In genomic region chr1:12175456-12175797, GRCh38 we compare ENCODE assay signal across 16 cellular contexts. TPM values are rescaled to one million over a fixed set of nuclear protein-coding genes. Genes with fewer than 3 reads are reported as not detected.
DNase-seq lines count a peak whose midpoint lies in the region; ATAC-seq and TF ChIP-seq lines count a peak whose summit lies in the region.
"Had no signal": no experiment of that assay in that cellular context is flagged by ENCODE, and none has a peak within 500 bp of the region (broad histone marks: within the 10 kb centered on the region; RNA-seq: fewer than 3 reads in every experiment).

No MANE protein-coding gene starts in this region.

- TF ChIP-seq CTCF in smooth muscle cell (IDR thresholded peaks at IDR 0.05; ENCODE audit: borderline replicate concordance, insufficient read depth, poor library complexity, severe bottlenecking) = no peak

- H3K36me3 ChIP-seq in smooth muscle cell (ENCODE audit: low read depth) = no peaks in the 10 kb centered on the region

- H4K20me1 ChIP-seq in smooth muscle cell (ENCODE audit: low read depth) = no peaks in the 10 kb centered on the region

- peaks cover 9% of the 10 kb centered on the region for H3K79me2 ChIP-seq in smooth muscle cell (ENCODE audit: low read depth)

- no peaks in the 10 kb centered on the region for H3K9me3 Mint-ChIP-seq in T-helper 2 cell treated with Interferon-gamma antibody and Interleukin-4, amounts not matched to agents 5 μg/mL and 100 μg/mL, for 36 hours
- peaks cover 4% of the 10 kb centered on the region for H3K9me3 Mint-ChIP-seq in activated T-helper 1 cell treated with anti-CD3 and anti-CD28 coated beads, Interleukin-12 subunit alpha, Interleukin-12 subunit beta, Interleukin-2, Interleukin-4 antibody, amounts not matched to agents 30 ng/mL and 10 ng/mL and 1 ng/mL, durations not matched to agents 14 hours and 24 hours and 36 hours

- H3K27ac ChIP-seq in layer of hippocampus (ENCODE audit: low read depth, low read length) = peak overlapping the region; percentile 21
- peak overlapping the region; percentile 71 for H3K27ac ChIP-seq in smooth muscle cell (ENCODE audit: low read depth)
- H3K27ac ChIP-seq: KMS-11 had no signal

- H2AFZ ChIP-seq in smooth muscle cell (ENCODE audit: low read depth) = peak overlapping the region; percentile 51

- WGBS in smooth muscle cell (ENCODE audit: low lambda C conversion rate) = 38% methylated on average over 3 of the region's 4 CpGs

- DNase-seq in T-helper 2 cell treated with Interferon-gamma antibody and Interleukin-4, amounts not matched to agents 5 μg/mL and 100 μg/mL, for 36 hours (ENCODE audit: low spot score) = no peak
- DNase-seq in T-helper 2 cell = no peak
- no peak for DNase-seq in activated T-helper 1 cell treated with anti-CD3 and anti-CD28 coated beads, Interleukin-12 subunit alpha, Interleukin-12 subunit beta, Interleukin-2, Interleukin-4 antibody, amounts not matched to agents 30 ng/mL and 10 ng/mL and 1 ng/mL, durations not matched to agents 14 hours and 24 hours and 36 hours (ENCODE audit: low spot score)
- DNase-seq in smooth muscle cell (lab: John Stamatoyannopoulos, UW; ENCODE audit: unreplicated experiment) = no peak
- no peak for DNase-seq in dermis blood vessel endothelial cell
- DNase-seq in GOT3 (lab: John Stamatoyannopoulos, UW) = no peak
- DNase-seq: 8988T; DMS153; midbrain; NCI-H2029; stimulated activated CD8-positive, alpha-beta memory T cell treated with anti-CD3 and anti-CD28 coated beads, Interleukin-4, amount 100 ng/mL, for 48 hours had no signal

- peaks cover 22% of the 10 kb centered on the region for H3F3A ChIP-seq in smooth muscle cell (ENCODE audit: low read depth)

- H3K9me3 ChIP-seq in smooth muscle cell (replicated peaks; ENCODE audit: low read depth) = no peaks in the 10 kb centered on the region

- peaks cover 19% of the 10 kb centered on the region for H3K4me1 ChIP-seq in smooth muscle cell (ENCODE audit: low read depth)

- H3K4me2 ChIP-seq in smooth muscle cell = peak overlapping the region; percentile 55
- H3K4me2 ChIP-seq: KMS-11 had no signal

- peaks cover 77% of the 10 kb centered on the region for H3K4me1 Mint-ChIP-seq in T-helper 2 cell treated with Interferon-gamma antibody and Interleukin-4, amounts not matched to agents 5 μg/mL and 100 μg/mL, for 36 hours (ENCODE audit: low read depth)
- peaks cover 91% of the 10 kb centered on the region for H3K4me1 Mint-ChIP-seq in activated T-helper 1 cell treated with anti-CD3 and anti-CD28 coated beads, Interleukin-12 subunit alpha, Interleukin-12 subunit beta, Interleukin-2, Interleukin-4 antibody, amounts not matched to agents 30 ng/mL and 10 ng/mL and 1 ng/mL, durations not matched to agents 14 hours and 24 hours and 36 hours (ENCODE audit: low read depth)

- peak overlapping the region; percentile 43 for H3K4me3 Mint-ChIP-seq in T-helper 2 cell treated with Interferon-gamma antibody and Interleukin-4, amounts not matched to agents 5 μg/mL and 100 μg/mL, for 36 hours
- H3K4me3 Mint-ChIP-seq in activated T-helper 1 cell treated with anti-CD3 and anti-CD28 coated beads, Interleukin-12 subunit alpha, Interleukin-12 subunit beta, Interleukin-2, Interleukin-4 antibody, amounts not matched to agents 30 ng/mL and 10 ng/mL and 1 ng/mL, durations not matched to agents 14 hours and 24 hours and 36 hours = peak overlapping the region; percentile 79

- H3K9ac ChIP-seq in smooth muscle cell (ENCODE audit: low read depth) = peak overlapping the region; percentile 61
- H3K9ac ChIP-seq: KMS-11 had no signal

- H3K4me3 ChIP-seq in smooth muscle cell = no peak overlapping the region
- H3K4me3 ChIP-seq: GM12878 had no signal

- intact Hi-C loops in activated T-helper 1 cell treated with anti-CD3 and anti-CD28 coated beads, Interleukin-12 subunit alpha, Interleukin-12 subunit beta, Interleukin-2, Interleukin-4 antibody, amounts not matched to agents 30 ng/mL and 10 ng/mL and 1 ng/mL, durations not matched to agents 14 hours and 24 hours and 36 hours (cut with micrococcal nuclease) = loop anchor here (5.0 kb wide), 1 partner anchor 262 kb away; no protein-coding TSS in a partner anchor

- H3K36me3 Mint-ChIP-seq in T-helper 2 cell treated with Interferon-gamma antibody and Interleukin-4, amounts not matched to agents 5 μg/mL and 100 μg/mL, for 36 hours (ENCODE audit: low read depth) = peaks cover 48% of the 10 kb centered on the region
- peaks cover 44% of the 10 kb centered on the region for H3K36me3 Mint-ChIP-seq in activated T-helper 1 cell treated with anti-CD3 and anti-CD28 coated beads, Interleukin-12 subunit alpha, Interleukin-12 subunit beta, Interleukin-2, Interleukin-4 antibody, amounts not matched to agents 30 ng/mL and 10 ng/mL and 1 ng/mL, durations not matched to agents 14 hours and 24 hours and 36 hours (ENCODE audit: low read depth)

- H3K27ac Mint-ChIP-seq in T-helper 2 cell treated with Interferon-gamma antibody and Interleukin-4, amounts not matched to agents 5 μg/mL and 100 μg/mL, for 36 hours = peak overlapping the region; percentile 85
- peak overlapping the region; percentile 78 for H3K27ac Mint-ChIP-seq in activated T-helper 1 cell treated with anti-CD3 and anti-CD28 coated beads, Interleukin-12 subunit alpha, Interleukin-12 subunit beta, Interleukin-2, Interleukin-4 antibody, amounts not matched to agents 30 ng/mL and 10 ng/mL and 1 ng/mL, durations not matched to agents 14 hours and 24 hours and 36 hours

- H3K27me3 ChIP-seq in layer of hippocampus (ENCODE audit: control insufficient read depth, insufficient read depth, low read length) (no peaks in the 10 kb centered on the region), smooth muscle cell (ENCODE audit: low read depth) (no peaks in the 10 kb centered on the region)

- ATAC-seq in GM21576 (IDR thresholded peaks at IDR 0.05; ENCODE audit: unreplicated experiment) = no peak
- ATAC-seq: GM12878, HCT116 had no signal

- no peaks in the 10 kb centered on the region for H3K27me3 Mint-ChIP-seq in T-helper 2 cell treated with Interferon-gamma antibody and Interleukin-4, amounts not matched to agents 5 μg/mL and 100 μg/mL, for 36 hours (ENCODE audit: low read depth)
- H3K27me3 Mint-ChIP-seq in activated T-helper 1 cell treated with anti-CD3 and anti-CD28 coated beads, Interleukin-12 subunit alpha, Interleukin-12 subunit beta, Interleukin-2, Interleukin-4 antibody, amounts not matched to agents 30 ng/mL and 10 ng/mL and 1 ng/mL, durations not matched to agents 14 hours and 24 hours and 36 hours (ENCODE audit: insufficient read depth) = no peaks in the 10 kb centered on the region

RNA-seq across cellular contexts. Expression of gene TNFRSF1B, which starts 8.6 kb away (rescaled TPM):
- total RNA-seq in activated T-helper 1 cell treated with anti-CD3 and anti-CD28 coated beads, Interleukin-12 subunit alpha, Interleukin-12 subunit beta, Interleukin-2, Interleukin-4 antibody, amounts not matched to agents 30 ng/mL and 10 ng/mL and 1 ng/mL, durations not matched to agents 14 hours and 24 hours and 36 hours = 211 and 213 TPM in 2 replicates
- total RNA-seq in smooth muscle cell (6.9 and 9.0 TPM in 2 replicates), dermis blood vessel endothelial cell (81.3 and 98.3 TPM in 2 replicates)
- 14.8 and 20.3 TPM in 2 replicates for polyA plus RNA-seq in smooth muscle cell

RNA-seq across cellular contexts. Expression of gene VPS13D, which starts 54.4 kb away (rescaled TPM):
- 33.6 and 35.7 TPM in 2 replicates for total RNA-seq in activated T-helper 1 cell treated with anti-CD3 and anti-CD28 coated beads, Interleukin-12 subunit alpha, Interleukin-12 subunit beta, Interleukin-2, Interleukin-4 antibody, amounts not matched to agents 30 ng/mL and 10 ng/mL and 1 ng/mL, durations not matched to agents 14 hours and 24 hours and 36 hours
- 20.0 and 23.2 TPM in 2 replicates for total RNA-seq in smooth muscle cell
- 3.5 and 7.5 TPM in 2 replicates for polyA plus RNA-seq in smooth muscle cell
- 39.0 and 45.9 TPM in 2 replicates for total RNA-seq in dermis blood vessel endothelial cell
